Comparison of ENCODE assay signal across 1 cellular context in the genomic region with DNA sequence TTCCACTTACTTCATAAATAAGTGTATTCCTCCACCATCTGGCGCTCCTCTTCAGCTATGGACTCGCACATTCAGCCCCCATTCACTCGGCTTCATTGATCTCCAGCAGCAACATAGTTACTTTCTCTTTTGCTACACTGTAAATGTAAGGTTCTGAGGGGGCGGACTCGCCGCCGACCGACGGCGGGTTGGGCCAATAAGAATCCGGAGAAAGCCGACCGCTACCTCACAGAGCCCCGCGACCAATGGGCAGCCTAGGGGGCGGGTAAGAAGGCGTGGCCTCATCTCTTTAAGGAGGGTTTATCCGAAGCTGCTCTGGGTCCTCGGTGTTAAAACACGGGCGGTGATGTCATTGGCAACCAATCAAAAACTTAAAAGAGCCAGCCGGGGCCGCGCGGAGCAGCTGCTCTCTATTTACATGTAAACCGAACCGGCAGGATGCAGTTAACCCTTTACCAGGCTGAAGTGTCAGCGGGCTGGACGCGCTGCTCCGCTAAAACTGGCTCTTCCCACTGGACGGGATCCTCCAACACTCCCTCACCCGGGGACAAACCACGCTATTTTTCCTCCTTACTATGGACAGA.
A peak's percentile ranks its signal among the peaks of the same experiment; 100 is the strongest.
TF ChIP-seq lines count a peak whose summit lies in the region.

Gene DUSP10 (minus strand): TSS at position 119 of the 584 bp plus-strand sequence. CDS start 2,345 bp downstream, outside the sequence.

TF ChIP-seq in H1, 55 proteins besides CTCF, POLR2A, EP300 and RAD21 (continued from another document):
- peak; percentile 41 for TF ChIP-seq ASH2L (IDR thresholded peaks at IDR 0.05; ENCODE audit: low read length)
- TF ChIP-seq EZH2 (IDR thresholded peaks at IDR 0.05; ENCODE audit: low read depth, low read length, severe bottlenecking) = no peak
- TF ChIP-seq ATF2 (IDR thresholded peaks at IDR 0.05; ENCODE audit: low read length) = peak; percentile 99
- TF ChIP-seq, protein P1, sequence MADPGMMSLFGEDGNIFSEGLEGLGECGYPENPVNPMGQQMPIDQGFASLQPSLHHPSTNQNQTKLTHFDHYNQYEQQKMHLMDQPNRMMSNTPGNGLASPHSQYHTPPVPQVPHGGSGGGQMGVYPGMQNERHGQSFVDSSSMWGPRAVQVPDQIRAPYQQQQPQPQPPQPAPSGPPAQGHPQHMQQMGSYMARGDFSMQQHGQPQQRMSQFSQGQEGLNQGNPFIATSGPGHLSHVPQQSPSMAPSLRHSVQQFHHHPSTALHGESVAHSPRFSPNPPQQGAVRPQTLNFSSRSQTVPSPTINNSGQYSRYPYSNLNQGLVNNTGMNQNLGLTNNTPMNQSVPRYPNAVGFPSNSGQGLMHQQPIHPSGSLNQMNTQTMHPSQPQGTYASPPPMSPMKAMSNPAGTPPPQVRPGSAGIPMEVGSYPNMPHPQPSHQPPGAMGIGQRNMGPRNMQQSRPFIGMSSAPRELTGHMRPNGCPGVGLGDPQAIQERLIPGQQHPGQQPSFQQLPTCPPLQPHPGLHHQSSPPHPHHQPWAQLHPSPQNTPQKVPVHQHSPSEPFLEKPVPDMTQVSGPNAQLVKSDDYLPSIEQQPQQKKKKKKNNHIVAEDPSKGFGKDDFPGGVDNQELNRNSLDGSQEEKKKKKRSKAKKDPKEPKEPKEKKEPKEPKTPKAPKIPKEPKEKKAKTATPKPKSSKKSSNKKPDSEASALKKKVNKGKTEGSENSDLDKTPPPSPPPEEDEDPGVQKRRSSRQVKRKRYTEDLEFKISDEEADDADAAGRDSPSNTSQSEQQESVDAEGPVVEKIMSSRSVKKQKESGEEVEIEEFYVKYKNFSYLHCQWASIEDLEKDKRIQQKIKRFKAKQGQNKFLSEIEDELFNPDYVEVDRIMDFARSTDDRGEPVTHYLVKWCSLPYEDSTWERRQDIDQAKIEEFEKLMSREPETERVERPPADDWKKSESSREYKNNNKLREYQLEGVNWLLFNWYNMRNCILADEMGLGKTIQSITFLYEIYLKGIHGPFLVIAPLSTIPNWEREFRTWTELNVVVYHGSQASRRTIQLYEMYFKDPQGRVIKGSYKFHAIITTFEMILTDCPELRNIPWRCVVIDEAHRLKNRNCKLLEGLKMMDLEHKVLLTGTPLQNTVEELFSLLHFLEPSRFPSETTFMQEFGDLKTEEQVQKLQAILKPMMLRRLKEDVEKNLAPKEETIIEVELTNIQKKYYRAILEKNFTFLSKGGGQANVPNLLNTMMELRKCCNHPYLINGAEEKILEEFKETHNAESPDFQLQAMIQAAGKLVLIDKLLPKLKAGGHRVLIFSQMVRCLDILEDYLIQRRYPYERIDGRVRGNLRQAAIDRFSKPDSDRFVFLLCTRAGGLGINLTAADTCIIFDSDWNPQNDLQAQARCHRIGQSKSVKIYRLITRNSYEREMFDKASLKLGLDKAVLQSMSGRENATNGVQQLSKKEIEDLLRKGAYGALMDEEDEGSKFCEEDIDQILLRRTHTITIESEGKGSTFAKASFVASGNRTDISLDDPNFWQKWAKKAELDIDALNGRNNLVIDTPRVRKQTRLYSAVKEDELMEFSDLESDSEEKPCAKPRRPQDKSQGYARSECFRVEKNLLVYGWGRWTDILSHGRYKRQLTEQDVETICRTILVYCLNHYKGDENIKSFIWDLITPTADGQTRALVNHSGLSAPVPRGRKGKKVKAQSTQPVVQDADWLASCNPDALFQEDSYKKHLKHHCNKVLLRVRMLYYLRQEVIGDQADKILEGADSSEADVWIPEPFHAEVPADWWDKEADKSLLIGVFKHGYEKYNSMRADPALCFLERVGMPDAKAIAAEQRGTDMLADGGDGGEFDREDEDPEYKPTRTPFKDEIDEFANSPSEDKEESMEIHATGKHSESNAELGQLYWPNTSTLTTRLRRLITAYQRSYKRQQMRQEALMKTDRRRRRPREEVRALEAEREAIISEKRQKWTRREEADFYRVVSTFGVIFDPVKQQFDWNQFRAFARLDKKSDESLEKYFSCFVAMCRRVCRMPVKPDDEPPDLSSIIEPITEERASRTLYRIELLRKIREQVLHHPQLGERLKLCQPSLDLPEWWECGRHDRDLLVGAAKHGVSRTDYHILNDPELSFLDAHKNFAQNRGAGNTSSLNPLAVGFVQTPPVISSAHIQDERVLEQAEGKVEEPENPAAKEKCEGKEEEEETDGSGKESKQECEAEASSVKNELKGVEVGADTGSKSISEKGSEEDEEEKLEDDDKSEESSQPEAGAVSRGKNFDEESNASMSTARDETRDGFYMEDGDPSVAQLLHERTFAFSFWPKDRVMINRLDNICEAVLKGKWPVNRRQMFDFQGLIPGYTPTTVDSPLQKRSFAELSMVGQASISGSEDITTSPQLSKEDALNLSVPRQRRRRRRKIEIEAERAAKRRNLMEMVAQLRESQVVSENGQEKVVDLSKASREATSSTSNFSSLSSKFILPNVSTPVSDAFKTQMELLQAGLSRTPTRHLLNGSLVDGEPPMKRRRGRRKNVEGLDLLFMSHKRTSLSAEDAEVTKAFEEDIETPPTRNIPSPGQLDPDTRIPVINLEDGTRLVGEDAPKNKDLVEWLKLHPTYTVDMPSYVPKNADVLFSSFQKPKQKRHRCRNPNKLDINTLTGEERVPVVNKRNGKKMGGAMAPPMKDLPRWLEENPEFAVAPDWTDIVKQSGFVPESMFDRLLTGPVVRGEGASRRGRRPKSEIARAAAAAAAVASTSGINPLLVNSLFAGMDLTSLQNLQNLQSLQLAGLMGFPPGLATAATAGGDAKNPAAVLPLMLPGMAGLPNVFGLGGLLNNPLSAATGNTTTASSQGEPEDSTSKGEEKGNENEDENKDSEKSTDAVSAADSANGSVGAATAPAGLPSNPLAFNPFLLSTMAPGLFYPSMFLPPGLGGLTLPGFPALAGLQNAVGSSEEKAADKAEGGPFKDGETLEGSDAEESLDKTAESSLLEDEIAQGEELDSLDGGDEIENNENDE (IDR thresholded peaks at IDR 0.05; ENCODE audit: insufficient replicate concordance, low read length) = no peak
- TF ChIP-seq TCF12 (IDR thresholded peaks at IDR 0.05; ENCODE audit: low read depth, low read length) = peak; percentile 68; the same call in 1 of the 2 replicates
- TF ChIP-seq SIN3A (conservative IDR thresholded peaks at IDR 0.05 in 1 of 2, IDR thresholded peaks at IDR 0.05 in 1 of 2; ENCODE audit: low read depth in 1 of 2, low read length in 2 of 2) = peak; percentile 93 to 96; a peak in 3 of 4 replicates
- TF ChIP-seq EGR1 (IDR thresholded peaks at IDR 0.05; ENCODE audit: borderline replicate concordance, low read depth, low read length) = peak; percentile 63; the same call in 1 of the 2 replicates
- peak; percentile 52; the same call in 1 of the 2 replicates for TF ChIP-seq SP4 (IDR thresholded peaks at IDR 0.05; ENCODE audit: low read length)
- TF ChIP-seq CREB1 (IDR thresholded peaks at IDR 0.05) = peak; percentile 77
- peak; percentile 24; the same call in 1 of the 2 replicates for TF ChIP-seq POLR2AphosphoS5 (IDR thresholded peaks at IDR 0.05; ENCODE audit: low read depth, low read length)
- TF ChIP-seq CBX8 (IDR thresholded peaks at IDR 0.05; ENCODE audit: borderline replicate concordance, low read depth, low read length) = no peak
- TF ChIP-seq TAF1 (IDR thresholded peaks at IDR 0.05; ENCODE audit: low read depth, low read length) = peak; percentile 63; the same call in 1 of the 2 replicates
- peak; percentile 74 for TF ChIP-seq SP2 (IDR thresholded peaks at IDR 0.05; ENCODE audit: low read length)
- no peak for TF ChIP-seq SRF (IDR thresholded peaks at IDR 0.05; ENCODE audit: low read depth, low read length)
- TF ChIP-seq CHD1 (IDR thresholded peaks at IDR 0.05; ENCODE audit: low read depth, low read length) = no peak
- no peak for TF ChIP-seq RXRA (IDR thresholded peaks at IDR 0.05; ENCODE audit: insufficient read depth, low read depth, low read length)
- no peak; the same call in 1 of the 2 replicates for TF ChIP-seq RBBP5 (IDR thresholded peaks at IDR 0.05; ENCODE audit: borderline replicate concordance, low read depth, low read length)
- TF ChIP-seq SP1 (IDR thresholded peaks at IDR 0.05; ENCODE audit: low read depth, low read length) = peak; percentile 96
- TF ChIP-seq MAFK (IDR thresholded peaks at IDR 0.05; ENCODE audit: low read depth, low read length) = no peak
- TF ChIP-seq RNF2 (IDR thresholded peaks at IDR 0.05; ENCODE audit: borderline replicate concordance, low read depth, low read length, missing control alignments, poor library complexity, severe bottlenecking) = no peak
- TF ChIP-seq CTBP2 (IDR thresholded peaks at IDR 0.05; ENCODE audit: borderline replicate concordance, insufficient read depth, insufficient read length, low read length) = no peak
- TF ChIP-seq, protein P2, sequence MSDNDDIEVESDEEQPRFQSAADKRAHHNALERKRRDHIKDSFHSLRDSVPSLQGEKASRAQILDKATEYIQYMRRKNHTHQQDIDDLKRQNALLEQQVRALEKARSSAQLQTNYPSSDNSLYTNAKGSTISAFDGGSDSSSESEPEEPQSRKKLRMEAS (IDR thresholded peaks at IDR 0.05) = peak; percentile 13; the same call in 1 of the 2 replicates
- TF ChIP-seq NRF1 (IDR thresholded peaks at IDR 0.05; ENCODE audit: low read depth, low read length) = no peak
- no peak for TF ChIP-seq FOSL1 (IDR thresholded peaks at IDR 0.05; ENCODE audit: insufficient read depth, low read depth, low read length)
- no peak for TF ChIP-seq SIX5 (IDR thresholded peaks at IDR 0.05; ENCODE audit: low read depth, low read length)
